1 cellular context compared by ENCODE assay signal in the genomic region with DNA sequence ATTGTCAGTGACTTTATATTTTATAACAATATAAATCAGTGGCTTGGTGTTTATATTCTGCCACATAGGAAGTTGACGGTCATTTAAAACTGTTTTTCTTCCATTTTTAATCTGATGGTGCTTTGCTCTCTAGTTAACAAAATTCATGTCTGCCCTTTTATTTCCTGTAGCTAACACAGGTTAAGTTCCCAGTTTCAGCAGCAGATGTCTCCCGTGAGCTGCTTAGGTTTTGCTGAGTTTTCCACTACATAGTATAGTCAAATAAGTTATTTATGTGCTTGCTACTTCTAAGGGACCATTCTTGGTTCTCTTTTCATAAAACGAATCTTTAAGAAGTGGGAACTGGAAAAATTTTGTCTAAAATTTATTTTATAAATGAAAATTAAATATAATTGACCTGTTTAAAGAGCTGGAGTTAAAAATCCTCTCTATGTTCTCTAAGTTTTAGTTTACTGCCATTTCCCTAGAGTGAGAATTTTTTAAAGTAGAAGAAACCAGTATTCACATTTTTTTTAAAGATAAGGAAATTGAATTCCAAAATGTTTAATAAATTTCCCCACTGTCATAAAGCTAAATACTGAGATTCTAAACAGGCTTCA.
TF ChIP-seq lines count a peak whose summit lies in the region.

No MANE protein-coding gene starts in this region.

TF ChIP-seq in GM23338, 12 proteins besides CTCF, POLR2A, EP300 and RAD21 (continued from another document):
- TF ChIP-seq, protein P1, sequence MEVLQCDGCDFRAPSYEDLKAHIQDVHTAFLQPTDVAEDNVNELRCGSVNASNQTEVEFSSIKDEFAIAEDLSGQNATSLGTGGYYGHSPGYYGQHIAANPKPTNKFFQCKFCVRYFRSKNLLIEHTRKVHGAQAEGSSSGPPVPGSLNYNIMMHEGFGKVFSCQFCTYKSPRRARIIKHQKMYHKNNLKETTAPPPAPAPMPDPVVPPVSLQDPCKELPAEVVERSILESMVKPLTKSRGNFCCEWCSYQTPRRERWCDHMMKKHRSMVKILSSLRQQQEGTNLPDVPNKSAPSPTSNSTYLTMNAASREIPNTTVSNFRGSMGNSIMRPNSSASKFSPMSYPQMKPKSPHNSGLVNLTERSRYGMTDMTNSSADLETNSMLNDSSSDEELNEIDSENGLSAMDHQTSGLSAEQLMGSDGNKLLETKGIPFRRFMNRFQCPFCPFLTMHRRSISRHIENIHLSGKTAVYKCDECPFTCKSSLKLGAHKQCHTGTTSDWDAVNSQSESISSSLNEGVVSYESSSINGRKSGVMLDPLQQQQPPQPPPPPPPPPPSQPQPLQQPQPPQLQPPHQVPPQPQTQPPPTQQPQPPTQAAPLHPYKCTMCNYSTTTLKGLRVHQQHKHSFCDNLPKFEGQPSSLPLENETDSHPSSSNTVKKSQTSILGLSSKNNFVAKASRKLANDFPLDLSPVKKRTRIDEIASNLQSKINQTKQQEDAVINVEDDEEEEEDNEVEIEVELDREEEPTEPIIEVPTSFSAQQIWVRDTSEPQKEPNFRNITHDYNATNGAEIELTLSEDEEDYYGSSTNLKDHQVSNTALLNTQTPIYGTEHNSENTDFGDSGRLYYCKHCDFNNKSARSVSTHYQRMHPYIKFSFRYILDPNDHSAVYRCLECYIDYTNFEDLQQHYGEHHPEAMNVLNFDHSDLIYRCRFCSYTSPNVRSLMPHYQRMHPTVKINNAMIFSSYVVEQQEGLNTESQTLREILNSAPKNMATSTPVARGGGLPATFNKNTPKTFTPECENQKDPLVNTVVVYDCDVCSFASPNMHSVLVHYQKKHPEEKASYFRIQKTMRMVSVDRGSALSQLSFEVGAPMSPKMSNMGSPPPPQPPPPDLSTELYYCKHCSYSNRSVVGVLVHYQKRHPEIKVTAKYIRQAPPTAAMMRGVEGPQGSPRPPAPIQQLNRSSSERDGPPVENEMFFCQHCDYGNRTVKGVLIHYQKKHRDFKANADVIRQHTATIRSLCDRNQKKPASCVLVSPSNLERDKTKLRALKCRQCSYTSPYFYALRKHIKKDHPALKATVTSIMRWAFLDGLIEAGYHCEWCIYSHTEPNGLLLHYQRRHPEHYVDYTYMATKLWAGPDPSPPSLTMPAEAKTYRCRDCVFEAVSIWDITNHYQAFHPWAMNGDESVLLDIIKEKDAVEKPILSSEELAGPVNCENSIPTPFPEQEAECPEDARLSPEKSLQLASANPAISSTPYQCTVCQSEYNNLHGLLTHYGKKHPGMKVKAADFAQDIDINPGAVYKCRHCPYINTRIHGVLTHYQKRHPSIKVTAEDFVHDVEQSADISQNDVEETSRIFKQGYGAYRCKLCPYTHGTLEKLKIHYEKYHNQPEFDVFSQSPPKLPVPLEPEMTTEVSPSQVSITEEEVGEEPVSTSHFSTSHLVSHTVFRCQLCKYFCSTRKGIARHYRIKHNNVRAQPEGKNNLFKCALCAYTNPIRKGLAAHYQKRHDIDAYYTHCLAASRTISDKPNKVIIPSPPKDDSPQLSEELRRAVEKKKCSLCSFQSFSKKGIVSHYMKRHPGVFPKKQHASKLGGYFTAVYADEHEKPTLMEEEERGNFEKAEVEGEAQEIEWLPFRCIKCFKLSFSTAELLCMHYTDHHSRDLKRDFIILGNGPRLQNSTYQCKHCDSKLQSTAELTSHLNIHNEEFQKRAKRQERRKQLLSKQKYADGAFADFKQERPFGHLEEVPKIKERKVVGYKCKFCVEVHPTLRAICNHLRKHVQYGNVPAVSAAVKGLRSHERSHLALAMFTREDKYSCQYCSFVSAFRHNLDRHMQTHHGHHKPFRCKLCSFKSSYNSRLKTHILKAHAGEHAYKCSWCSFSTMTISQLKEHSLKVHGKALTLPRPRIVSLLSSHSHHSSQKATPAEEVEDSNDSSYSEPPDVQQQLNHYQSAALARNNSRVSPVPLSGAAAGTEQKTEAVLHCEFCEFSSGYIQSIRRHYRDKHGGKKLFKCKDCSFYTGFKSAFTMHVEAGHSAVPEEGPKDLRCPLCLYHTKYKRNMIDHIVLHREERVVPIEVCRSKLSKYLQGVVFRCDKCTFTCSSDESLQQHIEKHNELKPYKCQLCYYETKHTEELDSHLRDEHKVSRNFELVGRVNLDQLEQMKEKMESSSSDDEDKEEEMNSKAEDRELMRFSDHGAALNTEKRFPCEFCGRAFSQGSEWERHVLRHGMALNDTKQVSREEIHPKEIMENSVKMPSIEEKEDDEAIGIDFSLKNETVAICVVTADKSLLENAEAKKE (CRISPR knock-in tag; IDR thresholded peaks at IDR 0.05), result no peak
